In genomic region chr3:45240292-45240691, GRCh38 we compare ENCODE assay signal across 10 cellular contexts. TPM values are rescaled to one million over a fixed set of nuclear protein-coding genes. Genes with fewer than 3 reads are reported as not detected.
"Had no signal": no experiment of that assay in that cellular context is flagged by ENCODE, and none has a peak within 500 bp of the region (broad histone marks: within the 10 kb centered on the region; RNA-seq: fewer than 3 reads in every experiment).

No MANE protein-coding gene starts in this region.

- H3K9ac ChIP-seq: GM23248, KMS-11 had no signal

- DNase-seq: GM23248, GOT3, H9, HCEC 1CT, KBM-7 had no signal

- H3K4me3 ChIP-seq: GM23248 had no signal

- FAIRE-seq: H54, HepG2 had no signal

- H3K4me1 Mint-ChIP-seq: IgD-negative memory B cell had no signal

- H3K4me2 ChIP-seq: KMS-11 had no signal

- H3K4me3 Mint-ChIP-seq: H9, IgD-negative memory B cell had no signal

- ATAC-seq: HepG2 had no signal

- H2AFZ ChIP-seq: GM23248 had no signal

- H3K27ac Mint-ChIP-seq: IgD-negative memory B cell had no signal

- H3K36me3 Mint-ChIP-seq: IgD-negative memory B cell had no signal

- H3K27ac ChIP-seq: GM23248, HL-60, KMS-11 had no signal

RNA-seq across cellular contexts. Expression of gene TMEM158, which starts 14.2 kb away (rescaled TPM):
- polyA plus RNA-seq: HepG2, IgD-negative memory B cell had no signal
